Comparison of ENCODE assay signal across 34 cellular contexts in the genomic region with DNA sequence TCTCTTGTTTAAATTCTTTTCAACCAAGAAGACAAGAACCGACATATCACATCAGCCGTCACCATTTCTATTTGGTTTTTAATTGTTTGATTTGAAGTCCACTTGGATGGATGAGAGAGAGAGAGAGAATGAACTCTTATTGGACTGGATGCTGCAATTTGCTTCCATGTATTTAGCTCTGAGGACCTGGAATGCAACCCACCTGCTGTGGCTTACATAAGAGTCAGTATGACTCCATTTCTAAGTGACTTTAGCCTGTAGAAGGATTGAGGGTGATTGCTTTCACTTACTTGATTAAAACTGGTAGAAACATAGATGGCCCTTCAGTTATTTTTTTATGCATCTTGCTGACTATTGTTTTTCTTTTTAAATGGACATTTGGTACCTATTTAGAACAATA.
"Had no signal": no experiment of that assay in that cellular context is flagged by ENCODE, and none has a peak within 500 bp of the region (broad histone marks: within the 10 kb centered on the region; RNA-seq: fewer than 3 reads in every experiment).

No MANE protein-coding gene starts in this region.

- H3K27me3 Mint-ChIP-seq: activated B cell treated with CpG ODN at 0.5 μM for 24 hours; activated CD4-positive, alpha-beta memory T cell treated with anti-CD3 and anti-CD28 coated beads for 36 hours had no signal

- H3K36me3 ChIP-seq: adrenal gland, breast epithelium had no signal

- H2AFZ ChIP-seq: PC-9 had no signal

- H3K9me3 ChIP-seq: body of pancreas, breast epithelium had no signal

- H3K27me3 ChIP-seq: adrenal gland, body of pancreas, breast epithelium had no signal

- H3K36me3 Mint-ChIP-seq: activated CD4-positive, alpha-beta memory T cell treated with anti-CD3 and anti-CD28 coated beads for 36 hours; activated naive CD4-positive, alpha-beta T cell treated with anti-CD3 and anti-CD28 coated beads, Interleukin-2, amount 50 U/mL, for 72 hours had no signal

- H3K4me3 Mint-ChIP-seq: activated B cell treated with CpG ODN at 0.5 μM for 24 hours; activated CD4-positive, alpha-beta memory T cell treated with anti-CD3 and anti-CD28 coated beads for 36 hours; activated naive CD4-positive, alpha-beta T cell treated with anti-CD3 and anti-CD28 coated beads for 36 hours; activated T-cell treated with anti-CD3 and anti-CD28 coated beads, Interleukin-2, amount 50 U/mL, for 4 hours; activated T-helper 1 cell treated with anti-CD3 and anti-CD28 coated beads, Interleukin-12 subunit alpha, Interleukin-12 subunit beta, Interleukin-2, Interleukin-4 antibody, amounts not matched to agents 30 ng/mL and 10 ng/mL and 1 ng/mL, durations not matched to agents 14 hours and 24 hours and 36 hours had no signal

- H3K4me3 ChIP-seq: adrenal gland, body of pancreas, breast epithelium, PC-9 had no signal

- H3K27ac Mint-ChIP-seq: activated B cell treated with CpG ODN at 0.5 μM for 24 hours; activated CD4-positive, alpha-beta memory T cell treated with anti-CD3 and anti-CD28 coated beads for 36 hours; activated naive CD4-positive, alpha-beta T cell treated with anti-CD3 and anti-CD28 coated beads for 36 hours; activated naive CD4-positive, alpha-beta T cell treated with anti-CD3 and anti-CD28 coated beads, Interleukin-2, amount 50 U/mL, for 72 hours; activated T-helper 1 cell treated with anti-CD3 and anti-CD28 coated beads, Interleukin-12 subunit alpha, Interleukin-12 subunit beta, Interleukin-2, Interleukin-4 antibody, amounts not matched to agents 30 ng/mL and 10 ng/mL and 1 ng/mL, durations not matched to agents 14 hours and 24 hours and 36 hours had no signal

- H3K4me2 ChIP-seq: PC-9 had no signal

- H3K4me1 Mint-ChIP-seq: activated B cell treated with CpG ODN at 0.5 μM for 24 hours had no signal

- FAIRE-seq: astrocyte, RCC 7860 had no signal

- H3K27ac ChIP-seq: adrenal gland, body of pancreas, breast epithelium, PC-9, RWPE1, VCaP had no signal

- H3K4me1 ChIP-seq: adrenal gland, body of pancreas, breast epithelium had no signal

- DNase-seq: activated B cell treated with CpG ODN at 0.5 μM for 24 hours; activated CD4-positive, alpha-beta memory T cell treated with anti-CD3 and anti-CD28 coated beads for 36 hours; activated CD4-positive, alpha-beta T cell treated with anti-CD3 and anti-CD28 coated beads for 4 hours; activated CD4-positive, alpha-beta T cell treated with anti-CD3 and anti-CD28 coated beads, Interleukin-2, amount 50 U/mL, for 1 hour; activated CD4-positive, CD25-positive, alpha-beta regulatory T cell treated with anti-CD3 and anti-CD28 coated beads, Interleukin-2, amount 50 U/mL, for 72 hours; activated CD8-positive, alpha-beta memory T cell treated with anti-CD3 and anti-CD28 coated beads, Interleukin-2, amount 50 U/mL, for 4 hours; activated gamma-delta T cell treated with Interleukin-2 at 50 U/mL for 16 hours; activated naive CD4-positive, alpha-beta T cell treated with anti-CD3 and anti-CD28 coated beads for 36 hours; activated T-cell treated with anti-CD3 and anti-CD28 coated beads for 4 hours; activated T-cell treated with anti-CD3 and anti-CD28 coated beads, Interleukin-2, amount 50 U/mL, for 4 hours; adrenal gland; body of pancreas; cerebellar nuclear complex; NCI-H1105; NCI-H1417 treated with DMSO at 0.1 percent for 48 hours; NCI-H187 treated with DMSO at 0.1 percent for 48 hours; NCI-H2081; NCI-H510A; NCI-H526; NCI-H748 treated with DMSO at 0.1 percent for 48 hours; NK-92 treated with Interleukin-12 subunit alpha and Interleukin-12 subunit beta, amount 100 ng/mL, for 24 hours; PC-9; SIG-M5; SW 1271; T-helper 1 cell; T-helper 2 cell; T-helper 9 cell had no signal
